8 cellular contexts compared by ENCODE assay signal in the genomic region with DNA sequence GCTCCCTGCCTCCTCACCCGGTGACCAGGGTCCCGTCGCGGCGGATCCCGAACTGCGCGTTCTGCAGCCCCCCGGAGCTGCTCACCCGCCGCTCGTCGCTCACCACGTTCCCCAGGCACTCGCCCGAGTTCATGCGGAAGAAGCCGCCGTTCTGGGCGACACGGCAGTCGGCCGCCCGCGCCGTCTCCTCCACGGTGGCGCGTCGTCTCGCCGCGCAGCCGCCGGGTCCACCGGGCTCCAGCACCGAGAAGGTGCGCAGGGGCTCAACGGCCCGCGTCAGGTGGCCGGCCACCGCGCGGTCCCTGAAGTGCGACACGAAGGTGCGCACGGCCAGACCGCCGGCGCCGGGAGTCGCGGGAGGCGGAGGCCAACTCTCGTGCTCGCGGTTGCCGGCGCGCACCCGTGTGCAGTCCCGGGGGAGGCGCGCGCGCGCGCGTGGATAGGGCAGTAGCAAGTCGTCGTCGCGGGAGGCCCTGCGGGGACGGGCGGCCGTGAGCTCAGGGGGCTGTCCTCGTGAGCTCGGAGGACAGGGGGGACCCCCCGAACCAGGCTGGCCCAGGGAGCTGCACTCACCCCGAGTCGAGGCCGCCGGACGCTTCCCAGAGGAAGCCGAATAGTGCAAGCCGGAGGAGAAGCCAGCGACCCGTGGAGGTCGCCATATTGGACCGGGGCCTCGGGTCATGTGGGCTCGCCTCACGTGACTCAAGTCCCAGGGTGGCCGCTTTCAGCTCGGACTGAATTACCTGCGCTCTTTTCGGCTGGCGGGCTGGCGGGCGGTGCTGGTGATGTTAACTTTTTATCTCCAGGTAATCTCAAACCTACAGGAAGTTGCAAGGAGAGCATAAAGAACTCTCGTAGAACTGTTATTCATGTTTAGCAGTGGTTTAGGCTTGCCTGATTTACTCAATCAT. TPM values are rescaled to one million over a fixed set of nuclear protein-coding genes. Genes with fewer than 3 reads are reported as not detected.
DNase-seq lines count a peak whose midpoint lies in the region; ATAC-seq and TF ChIP-seq lines count a peak whose summit lies in the region.

A gene with protein sequence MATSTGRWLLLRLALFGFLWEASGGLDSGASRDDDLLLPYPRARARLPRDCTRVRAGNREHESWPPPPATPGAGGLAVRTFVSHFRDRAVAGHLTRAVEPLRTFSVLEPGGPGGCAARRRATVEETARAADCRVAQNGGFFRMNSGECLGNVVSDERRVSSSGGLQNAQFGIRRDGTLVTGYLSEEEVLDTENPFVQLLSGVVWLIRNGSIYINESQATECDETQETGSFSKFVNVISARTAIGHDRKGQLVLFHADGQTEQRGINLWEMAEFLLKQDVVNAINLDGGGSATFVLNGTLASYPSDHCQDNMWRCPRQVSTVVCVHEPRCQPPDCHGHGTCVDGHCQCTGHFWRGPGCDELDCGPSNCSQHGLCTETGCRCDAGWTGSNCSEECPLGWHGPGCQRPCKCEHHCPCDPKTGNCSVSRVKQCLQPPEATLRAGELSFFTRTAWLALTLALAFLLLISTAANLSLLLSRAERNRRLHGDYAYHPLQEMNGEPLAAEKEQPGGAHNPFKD (minus strand): TSS at position 680 of the 911 bp plus-strand sequence. CDS start 21 bp downstream, at position 659.

- peak within 1 kb of the TSS; percentile 86 for H3K4me3 ChIP-seq in GM12875 (ENCODE audit: low read depth, low read length)
- peak within 1 kb of the TSS; percentile 99 for H3K4me3 ChIP-seq in left ventricle myocardium inferior
- H3K4me3 ChIP-seq in upper lobe of left lung, result peak within 1 kb of the TSS; percentile 66 to 99 (median 84)

- H3K9me3 Mint-ChIP-seq in progenitor cell of endocrine pancreas (ENCODE audit: low read depth), result no peaks in the 10 kb centered on the region

- H3K4me3 Mint-ChIP-seq in T-helper 17 cell (peak within 1 kb of the TSS; percentile 88), progenitor cell of endocrine pancreas (ENCODE audit: low read depth) (peak within 1 kb of the TSS; percentile 85)

- TF ChIP-seq EP300 in upper lobe of left lung (IDR thresholded peaks at IDR 0.05), result peak in 1 of 4 donors; percentile 64

- no peak for TF ChIP-seq CTCF in GM12875 (IDR thresholded peaks at IDR 0.05; ENCODE audit: borderline replicate concordance, insufficient read depth, low read depth, low read length)
- no peak for TF ChIP-seq CTCF in left ventricle myocardium inferior (IDR thresholded peaks at IDR 0.05; ENCODE audit: borderline replicate concordance)
- no peak for TF ChIP-seq CTCF in progenitor cell of endocrine pancreas (IDR thresholded peaks at IDR 0.05; ENCODE audit: unreplicated experiment)
- peak in 1 of 6 experiments; percentile 6 for TF ChIP-seq CTCF in upper lobe of left lung (IDR thresholded peaks at IDR 0.05)

- H3K27ac ChIP-seq in left ventricle myocardium inferior (replicated peaks), result peak within 1 kb of the TSS; percentile 80
- peak within 1 kb of the TSS; percentile 50 to 81 (median 80) for H3K27ac ChIP-seq in upper lobe of left lung

- H3K4me1 ChIP-seq in left ventricle myocardium inferior, result peaks cover 34% of the 10 kb centered on the region
- H3K4me1 ChIP-seq in upper lobe of left lung, result peaks cover 13 to 23% (median 17%) of the 10 kb centered on the region in 4 donors

- 0 to 1% methylated on average over 12 to 14 of the region's 104 CpGs for WGBS in upper lobe of left lung, 2 donors

- peak in 2 of 4 donors; percentile 40 to 69 for TF ChIP-seq POLR2A in upper lobe of left lung (IDR thresholded peaks at IDR 0.05)

- intact Hi-C loops in left ventricle myocardium inferior (cut with micrococcal nuclease), result no loop called here

- no peaks in the 10 kb centered on the region for H3K9me3 ChIP-seq in T-helper 17 cell (ENCODE audit: control insufficient read depth, low read length, poor library complexity, severe bottlenecking)
- H3K9me3 ChIP-seq in left ventricle myocardium inferior (replicated peaks), result no peaks in the 10 kb centered on the region
- no peaks in the 10 kb centered on the region for H3K9me3 ChIP-seq in upper lobe of left lung

- H3K36me3 Mint-ChIP-seq in T-helper 17 cell (ENCODE audit: low read depth), result peaks cover 5% of the 10 kb centered on the region
- peaks cover 3% of the 10 kb centered on the region for H3K36me3 Mint-ChIP-seq in progenitor cell of endocrine pancreas (ENCODE audit: insufficient read depth)

- H3K36me3 ChIP-seq in left ventricle myocardium inferior (peaks cover 15% of the 10 kb centered on the region), upper lobe of left lung (peaks cover 0 to 16% (median 8%) of the 10 kb centered on the region in 4 donors)

- peak within 1 kb of the TSS; percentile 83 for H3K27ac Mint-ChIP-seq in T-helper 17 cell
- H3K27ac Mint-ChIP-seq in progenitor cell of endocrine pancreas, result peak within 1 kb of the TSS; percentile 95

- DNase-seq in NCI-H1417 (lab: John Stamatoyannopoulos, UW) (peak; percentile 71 to 86 (median 85)), T-helper 17 cell (peak; percentile 68 to 71 (median 69)), amygdala (lab: John Stamatoyannopoulos, UW) (peak in 55 of 56 donors; percentile 26 to 94 (median 81)), left ventricle myocardium inferior (peak; percentile 91), progenitor cell of endocrine pancreas (ENCODE audit: low spot score, unreplicated experiment) (peak; percentile 85), upper lobe of left lung (peak; percentile 90 to 96)

- ATAC-seq in HG02642 (IDR thresholded peaks at IDR 0.05; ENCODE audit: poor library complexity, unreplicated experiment) (peak; percentile 90), T-helper 17 cell (peak; percentile 94), upper lobe of left lung (ENCODE audit: low FRiP score in 2 of 2) (peak; percentile 87 to 96)

- H3K27me3 ChIP-seq in left ventricle myocardium inferior (ENCODE audit: low read depth) (no peaks in the 10 kb centered on the region), upper lobe of left lung (no peaks in the 10 kb centered on the region)

- H3K27me3 Mint-ChIP-seq in T-helper 17 cell, result no peaks in the 10 kb centered on the region
- H3K27me3 Mint-ChIP-seq in progenitor cell of endocrine pancreas, result no peaks in the 10 kb centered on the region

- H3K4me1 Mint-ChIP-seq in T-helper 17 cell, result peaks cover 16% of the 10 kb centered on the region
- H3K4me1 Mint-ChIP-seq in progenitor cell of endocrine pancreas (ENCODE audit: low read depth), result peaks cover 41% of the 10 kb centered on the region

RNA-seq across cellular contexts. Expression of the gene that starts here (rescaled TPM):
- 10 to 100 TPM; 25.8 to 36.1 TPM for total RNA-seq in T-helper 17 cell
- total RNA-seq in left ventricle myocardium inferior, result 6.6 TPM
- total RNA-seq in progenitor cell of endocrine pancreas, result 28.4 and 29.2 TPM in 2 replicates
- 10 to 100 TPM; 18.1 to 82.8 (median 25.8) TPM for total RNA-seq in upper lobe of left lung

Comparison
In these comparisons a context has a peak if more than half of its experiments do, and no peak if none do; other contexts are left out.
1. Peak in every context shown above with its lines: DNase-seq, ATAC-seq, H3K4me3 ChIP-seq and H3K27ac ChIP-seq.